Comparison of ENCODE assay signal across 23 cellular contexts in genomic region chr15:50544368-50544767, GRCh38. TPM values are rescaled to one million over a fixed set of nuclear protein-coding genes. Genes with fewer than 3 reads are reported as not detected.
"Had no signal": no experiment of that assay in that cellular context is flagged by ENCODE, and none has a peak within 500 bp of the region (broad histone marks: within the 10 kb centered on the region; RNA-seq: fewer than 3 reads in every experiment).

No MANE protein-coding gene starts in this region.

- ATAC-seq: activated naive CD4-positive, alpha-beta T cell treated with anti-CD3 and anti-CD28 coated beads, Interleukin-2, amount 50 U/mL, for 72 hours; foreskin keratinocyte; left ventricle myocardium superior; naive thymus-derived CD8-positive, alpha-beta T cell; stimulated activated memory B cell treated with anti-CD40 and anti-IgM and Interleukin-4, amounts not matched to agents 10 μg/mL and 1 μg/mL and 100 μg/mL, for 72 hours; upper lobe of right lung had no signal

- H3K27ac ChIP-seq: adrenal gland, cardiac muscle cell, epithelial cell of prostate, foreskin keratinocyte, parathyroid adenoma, sigmoid colon, testis, upper lobe of right lung, WERI-Rb-1 had no signal

- H3K27ac Mint-ChIP-seq: activated naive CD4-positive, alpha-beta T cell treated with anti-CD3 and anti-CD28 coated beads, Interleukin-2, amount 50 U/mL, for 72 hours; activated T-helper 1 cell treated with anti-CD3 and anti-CD28 coated beads, Interleukin-12 subunit alpha, Interleukin-12 subunit beta, Interleukin-2, Interleukin-4 antibody, amounts not matched to agents 30 ng/mL and 10 ng/mL and 1 ng/mL, durations not matched to agents 14 hours and 24 hours and 36 hours; memory B cell; naive thymus-derived CD8-positive, alpha-beta T cell; stimulated activated memory B cell treated with anti-CD40 and anti-IgM and Interleukin-4, amounts not matched to agents 10 μg/mL and 1 μg/mL and 100 μg/mL, for 72 hours had no signal

- H3K4me3 ChIP-seq: adrenal gland, cardiac muscle cell, sigmoid colon, testis, upper lobe of right lung had no signal

- H3K27me3 ChIP-seq: adrenal gland, cardiac muscle cell, foreskin keratinocyte, sigmoid colon, testis, upper lobe of right lung had no signal

- H3K4me1 ChIP-seq: adrenal gland, foreskin keratinocyte, parathyroid adenoma, sigmoid colon, testis, upper lobe of right lung had no signal

- H3K9me2 ChIP-seq: SK-N-SH had no signal

- H3K4me1 Mint-ChIP-seq: memory B cell; naive thymus-derived CD8-positive, alpha-beta T cell; stimulated activated memory B cell treated with anti-CD40 and anti-IgM and Interleukin-4, amounts not matched to agents 10 μg/mL and 1 μg/mL and 100 μg/mL, for 72 hours had no signal

- H3K4me3 Mint-ChIP-seq: activated T-helper 1 cell treated with anti-CD3 and anti-CD28 coated beads, Interleukin-12 subunit alpha, Interleukin-12 subunit beta, Interleukin-2, Interleukin-4 antibody, amounts not matched to agents 30 ng/mL and 10 ng/mL and 1 ng/mL, durations not matched to agents 14 hours and 24 hours and 36 hours; memory B cell; naive thymus-derived CD8-positive, alpha-beta T cell; stimulated activated memory B cell treated with anti-CD40 and anti-IgM and Interleukin-4, amounts not matched to agents 10 μg/mL and 1 μg/mL and 100 μg/mL, for 72 hours had no signal

- H3K9ac ChIP-seq: parathyroid adenoma, SK-N-SH had no signal

- H3K9me3 ChIP-seq: adrenal gland, sigmoid colon, SK-N-SH, testis, upper lobe of right lung had no signal

- H3K36me3 ChIP-seq: adrenal gland, cardiac muscle cell, sigmoid colon, upper lobe of right lung, WERI-Rb-1 had no signal

- DNase-seq: activated CD4-positive, alpha-beta T cell treated with anti-CD3 and anti-CD28 coated beads, Interleukin-2, amount 50 U/mL, for 48 hours; activated gamma-delta T cell treated with Interleukin-2 at 50 U/mL for 16 hours; activated T-cell treated with anti-CD3 and anti-CD28 coated beads for 4 hours; adrenal gland; foreskin keratinocyte; hypothalamus; kidney glomerular epithelial cell; left ventricle myocardium superior; naive thymus-derived CD8-positive, alpha-beta T cell; sigmoid colon; SK-N-SH; stimulated activated CD4-positive, alpha-beta T cell treated with anti-CD3 and anti-CD28 coated beads, Interleukin-4, amount 100 ng/mL, for 24 hours; testis; upper lobe of right lung; WERI-Rb-1 had no signal

- H3K4me2 ChIP-seq: SK-N-SH had no signal

- H3K79me2 ChIP-seq: parathyroid adenoma had no signal

- H3K36me3 Mint-ChIP-seq: activated naive CD4-positive, alpha-beta T cell treated with anti-CD3 and anti-CD28 coated beads, Interleukin-2, amount 50 U/mL, for 72 hours; memory B cell; naive thymus-derived CD8-positive, alpha-beta T cell; stimulated activated memory B cell treated with anti-CD40 and anti-IgM and Interleukin-4, amounts not matched to agents 10 μg/mL and 1 μg/mL and 100 μg/mL, for 72 hours had no signal

- H2AFZ ChIP-seq: parathyroid adenoma had no signal

- H3K9me3 Mint-ChIP-seq: activated naive CD4-positive, alpha-beta T cell treated with anti-CD3 and anti-CD28 coated beads, Interleukin-2, amount 50 U/mL, for 72 hours; activated T-helper 1 cell treated with anti-CD3 and anti-CD28 coated beads, Interleukin-12 subunit alpha, Interleukin-12 subunit beta, Interleukin-2, Interleukin-4 antibody, amounts not matched to agents 30 ng/mL and 10 ng/mL and 1 ng/mL, durations not matched to agents 14 hours and 24 hours and 36 hours; memory B cell; naive thymus-derived CD8-positive, alpha-beta T cell; stimulated activated memory B cell treated with anti-CD40 and anti-IgM and Interleukin-4, amounts not matched to agents 10 μg/mL and 1 μg/mL and 100 μg/mL, for 72 hours had no signal

- H3K27me3 Mint-ChIP-seq: stimulated activated memory B cell treated with anti-CD40 and anti-IgM and Interleukin-4, amounts not matched to agents 10 μg/mL and 1 μg/mL and 100 μg/mL, for 72 hours had no signal

RNA-seq across cellular contexts. Expression of gene USP50, which starts 2.1 kb away (rescaled TPM):
- total RNA-seq: activated naive CD4-positive, alpha-beta T cell treated with anti-CD3 and anti-CD28 coated beads, Interleukin-2, amount 50 U/mL, for 72 hours; activated T-helper 1 cell treated with anti-CD3 and anti-CD28 coated beads, Interleukin-12 subunit alpha, Interleukin-12 subunit beta, Interleukin-2, Interleukin-4 antibody, amounts not matched to agents 30 ng/mL and 10 ng/mL and 1 ng/mL, durations not matched to agents 14 hours and 24 hours and 36 hours; cardiac muscle cell; dermis microvascular lymphatic vessel endothelial cell; foreskin keratinocyte; left ventricle myocardium superior; naive thymus-derived CD8-positive, alpha-beta T cell; sigmoid colon; upper lobe of right lung had no signal
- polyA plus RNA-seq: adrenal gland, cardiac muscle cell, foreskin keratinocyte, sigmoid colon, SK-N-SH had no signal
